Comparison of ENCODE assay signal across 25 cellular contexts in the genomic region with DNA sequence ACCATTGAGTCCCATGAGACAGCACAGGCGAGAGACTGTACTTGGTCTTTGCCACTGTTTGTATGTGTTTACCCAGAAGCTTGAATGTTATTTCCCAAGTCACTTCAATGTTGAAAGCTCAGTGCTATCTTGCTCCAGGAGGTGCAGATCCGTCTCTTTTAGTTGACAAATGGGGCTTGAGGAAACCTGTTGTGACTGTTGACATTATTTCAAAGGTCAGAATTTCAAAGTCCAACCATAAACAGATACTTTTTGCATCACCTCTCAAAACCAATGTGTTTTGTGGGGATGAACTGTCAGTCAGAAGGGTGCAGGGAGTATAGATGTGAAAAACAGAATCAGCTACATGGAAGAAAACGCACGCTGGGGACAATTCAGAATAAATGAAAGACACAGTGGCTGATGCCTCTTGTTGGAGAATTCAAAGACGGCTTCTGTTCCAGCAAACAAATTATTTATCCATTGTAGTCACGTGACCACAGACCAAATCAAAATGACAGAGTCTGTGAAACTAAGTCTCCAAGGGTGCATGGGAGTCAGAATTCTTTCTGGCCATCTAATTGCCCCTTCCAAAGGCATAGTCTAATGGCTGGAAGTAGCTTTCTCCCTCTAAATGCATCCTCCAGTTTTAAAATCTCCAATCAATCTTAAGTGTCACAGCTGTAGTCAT.
A peak's percentile ranks its signal among the peaks of the same experiment; 100 is the strongest.
DNase-seq lines count a peak whose midpoint lies in the region; ATAC-seq, FAIRE-seq and TF ChIP-seq lines count a peak whose summit lies in the region.
"Had no signal": no experiment of that assay in that cellular context is flagged by ENCODE, and none has a peak within 500 bp of the region (broad histone marks: within the 10 kb centered on the region; RNA-seq: fewer than 3 reads in every experiment).

No MANE protein-coding gene starts in this region.

- no peak overlapping the region for H3K56ac ChIP-seq in H9 (ENCODE audit: insufficient read length, low read depth, low read length)

- peak; percentile 43 for FAIRE-seq in HepG2 (lab: Jason Lieb, UNC)
- FAIRE-seq in K562 (lab: Jason Lieb, UNC), result no peak
- FAIRE-seq in small intestine (lab: Jason Lieb, UNC), result no peak
- FAIRE-seq: A204.1, GM12891, GM18507, GM19239 had no signal

- no peak overlapping the region for H2BK20ac ChIP-seq in H9 (ENCODE audit: low read depth, low read length, poor library complexity, severe bottlenecking)

- WGBS in HepG2 (ENCODE audit: low lambda C conversion rate), result 25% methylated on average over 6 of the region's 6 CpGs
- 75% methylated on average over 5 of the region's 6 CpGs for WGBS in right lobe of liver (ENCODE audit: insufficient coverage, low coverage, low lambda C conversion rate, missing lambda C conversion rate)
- 0% methylated on average over 6 of the region's 6 CpGs for WGBS in K562 (ENCODE audit: insufficient coverage, low coverage, missing lambda C conversion rate)
- 79 to 94% (median 83%) methylated on average over 6 of the region's 6 CpGs for WGBS in psoas muscle, 3 donors
- 68 to 81% (median 76%) methylated on average over 6 of the region's 6 CpGs for WGBS in small intestine, 3 donors
- no CpG with 5 or more reads among the region's 6 CpGs for WGBS in H9 (ENCODE audit: extremely low coverage, insufficient read length, low lambda C conversion rate)

- 0 out of 4 replicates have a peak, but pooled peaks of 1 of the 2 experiments have one; percentile 18 for TF ChIP-seq EP300 in HepG2 (IDR thresholded peaks at IDR 0.05; ENCODE audit: low read depth in 2 of 2, low read length in 2 of 2)
- TF ChIP-seq EP300 in HepG2 (CRISPR knock-in tag; IDR thresholded peaks at IDR 0.05; ENCODE audit: borderline replicate concordance), result no peak
- TF ChIP-seq EP300 in K562 (IDR thresholded peaks at IDR 0.05; ENCODE audit: low read length), result no peak

- H3K18ac ChIP-seq in H9 (ENCODE audit: insufficient read length, low read depth, low read length), result no peak overlapping the region

- no peak overlapping the region for H3K4ac ChIP-seq in H9 (ENCODE audit: low read depth, low read length)

- H3K9ac ChIP-seq in HepG2 (ENCODE audit: insufficient read depth, low read depth, low read length), result no peak overlapping the region
- no peak overlapping the region for H3K9ac ChIP-seq in K562 (ENCODE audit: insufficient read depth in 1 of 2, low read depth in 2 of 2, low read length in 2 of 2)
- no peak overlapping the region for H3K9ac ChIP-seq in H9 (ENCODE audit: extremely low read depth, insufficient read length, low read length)
- H3K9ac ChIP-seq: BLaER1 had no signal

- no peaks in the 10 kb centered on the region for H3K36me3 ChIP-seq in HepG2 (replicated peaks in 1 of 2; ENCODE audit: control insufficient read depth in 1 of 2, insufficient read depth in 2 of 2, low read length in 2 of 2)
- no peaks in the 10 kb centered on the region for H3K36me3 ChIP-seq in right lobe of liver
- no peaks in the 10 kb centered on the region for H3K36me3 ChIP-seq in K562 (ENCODE audit: control insufficient read depth, insufficient read depth, low read length)
- H3K36me3 ChIP-seq in psoas muscle (ENCODE audit: insufficient read depth in 1 of 2, low read depth in 1 of 2), result no peaks in the 10 kb centered on the region
- no peaks in the 10 kb centered on the region for H3K36me3 ChIP-seq in small intestine (ENCODE audit: control insufficient read depth in 2 of 2, insufficient read depth in 2 of 2, low read length in 2 of 2)
- H3K36me3 ChIP-seq: BLaER1 had no signal

- H3K27ac ChIP-seq in HepG2 (ENCODE audit: extremely low read length, insufficient read depth, low read length), result no peak overlapping the region
- H3K27ac ChIP-seq in right lobe of liver, result no peak overlapping the region
- H3K27ac ChIP-seq in K562 (ENCODE audit: extremely low read depth, low read depth, low read length), result no peak overlapping the region
- H3K27ac ChIP-seq in psoas muscle, result peak overlapping the region; percentile 89
- H3K27ac ChIP-seq in small intestine (ENCODE audit: low read depth in 1 of 2, low read length in 1 of 2), result no peak overlapping the region
- no peak overlapping the region for H3K27ac ChIP-seq in H9 (ENCODE audit: insufficient read length, low read depth, low read length)
- H3K27ac ChIP-seq: 22Rv1, BLaER1, C4-2B had no signal

- no peak overlapping the region for H2BK15ac ChIP-seq in H9 (ENCODE audit: low read depth, low read length)

- H3K23me2 ChIP-seq in H9 (ENCODE audit: insufficient read length, low read depth, low read length, poor library complexity, severe bottlenecking), result no peaks in the 10 kb centered on the region

- no peak overlapping the region for H3K4me3 Mint-ChIP-seq in H9
- H3K4me3 Mint-ChIP-seq: B cell; CD4-positive, CD25-positive, alpha-beta regulatory T cell; CD8-positive, alpha-beta T cell had no signal

- no peak overlapping the region for H3K27ac Mint-ChIP-seq in H9
- H3K27ac Mint-ChIP-seq: B cell; CD4-positive, CD25-positive, alpha-beta regulatory T cell; CD8-positive, alpha-beta T cell had no signal

- peaks cover 32 to 34% of the 10 kb centered on the region in 2 experiments for H3K4me1 Mint-ChIP-seq in H9
- H3K4me1 Mint-ChIP-seq: B cell; CD4-positive, CD25-positive, alpha-beta regulatory T cell had no signal

- TF ChIP-seq POLR2A in HepG2 (IDR thresholded peaks at IDR 0.05; ENCODE audit: insufficient read depth in 1 of 2, low read depth in 2 of 2, low read length in 2 of 2) (no peak), right lobe of liver (IDR thresholded peaks at IDR 0.05) (no peak), K562 (conservative IDR thresholded peaks at IDR 0.05) (no peak)

- H3K4me3 ChIP-seq in HepG2 (replicated peaks in 1 of 3; ENCODE audit: insufficient read depth in 1 of 3, low read depth in 2 of 3, low read length in 3 of 3), result no peak overlapping the region
- H3K4me3 ChIP-seq in right lobe of liver, result no peak overlapping the region
- no peak overlapping the region for H3K4me3 ChIP-seq in K562
- H3K4me3 ChIP-seq in psoas muscle, result no peak overlapping the region
- H3K4me3 ChIP-seq in small intestine (ENCODE audit: low read depth in 1 of 2, low read length in 2 of 2), result no peak overlapping the region
- H3K4me3 ChIP-seq: BLaER1 had no signal

- no peak for TF ChIP-seq RAD21 in HepG2 (CRISPR knock-in tag; IDR thresholded peaks at IDR 0.05)
- no peak for TF ChIP-seq RAD21 in K562 (CRISPR knock-in tag; conservative IDR thresholded peaks at IDR 0.05 in 1 of 2, IDR thresholded peaks at IDR 0.05 in 1 of 2)

- H3K9me1 ChIP-seq in K562 (ENCODE audit: control insufficient read depth, insufficient read depth, low read length), result no peaks in the 10 kb centered on the region

- H3K79me2 ChIP-seq in HepG2 (ENCODE audit: insufficient read depth, low read length) (no peaks in the 10 kb centered on the region), K562 (ENCODE audit: control insufficient read depth, insufficient read depth, low read length) (no peaks in the 10 kb centered on the region), H9 (ENCODE audit: insufficient read depth, low read length) (no peaks in the 10 kb centered on the region)

- no peak overlapping the region for H3T11ph ChIP-seq in H9 (ENCODE audit: low read length)

- no peak overlapping the region for H2BK5ac ChIP-seq in H9 (ENCODE audit: insufficient read length, low read length)

- no peak overlapping the region for H4K8ac ChIP-seq in H9 (replicated peaks; ENCODE audit: insufficient read length, low read depth, low read length)

- H3K9me3 ChIP-seq in HepG2 (ENCODE audit: low read length), result no peaks in the 10 kb centered on the region
- no peaks in the 10 kb centered on the region for H3K9me3 ChIP-seq in right lobe of liver
- no peaks in the 10 kb centered on the region for H3K9me3 ChIP-seq in K562 (replicated peaks; ENCODE audit: control insufficient read depth, insufficient read depth, low read depth, low read length)
- H3K9me3 ChIP-seq in psoas muscle, result no peaks in the 10 kb centered on the region
- H3K9me3 ChIP-seq in small intestine (ENCODE audit: control insufficient read depth, low read depth), result no peaks in the 10 kb centered on the region
- no peaks in the 10 kb centered on the region for H3K9me3 ChIP-seq in H9 (ENCODE audit: control insufficient read depth, low read depth, low read length)
- H3K9me3 ChIP-seq: BLaER1, Caco-2 had no signal

- H3K4me1 ChIP-seq in HepG2 (ENCODE audit: insufficient read depth, low read length) (peaks cover 22% of the 10 kb centered on the region), right lobe of liver (no peaks in the 10 kb centered on the region), K562 (replicated peaks in 1 of 2; ENCODE audit: control insufficient read depth in 2 of 2, insufficient read depth in 2 of 2, low read length in 2 of 2) (no peaks in the 10 kb centered on the region), psoas muscle (peaks cover 9% of the 10 kb centered on the region), small intestine (ENCODE audit: control insufficient read depth in 2 of 2, insufficient read depth in 1 of 2, low read depth in 1 of 2, low read length in 1 of 2) (no peaks in the 10 kb centered on the region), H9 (ENCODE audit: insufficient read depth, low read length) (peaks cover 14% of the 10 kb centered on the region; the same call in 1 of the 2 replicates)

- no peak overlapping the region for H3K4me2 ChIP-seq in HepG2 (ENCODE audit: low read depth, low read length)
- H3K4me2 ChIP-seq in K562 (ENCODE audit: insufficient read depth, low read length), result no peak overlapping the region
- no peak overlapping the region for H3K4me2 ChIP-seq in H9 (ENCODE audit: insufficient read depth, insufficient read length, low read length)
- H3K4me2 ChIP-seq: BLaER1 had no signal

- H2AK5ac ChIP-seq in H9 (ENCODE audit: insufficient read length, low read length), result no peak overlapping the region

- no peak overlapping the region for H3K14ac ChIP-seq in H9 (ENCODE audit: insufficient read depth, low read length)

- H4K5ac ChIP-seq in H9 (ENCODE audit: insufficient read length, low read depth, low read length), result no peak overlapping the region

- H2AFZ ChIP-seq in HepG2 (ENCODE audit: low read length) (no peak overlapping the region), K562 (ENCODE audit: low read depth, low read length) (no peak overlapping the region), H9 (ENCODE audit: low read length) (no peak overlapping the region)

- no peak overlapping the region for H3K23ac ChIP-seq in H9 (ENCODE audit: insufficient read length, low read depth, low read length)

- no peak overlapping the region for H2BK12ac ChIP-seq in H9 (ENCODE audit: insufficient read length, low read depth, low read length)

- no peak overlapping the region for H2BK120ac ChIP-seq in H9 (ENCODE audit: low read depth, low read length, poor library complexity, severe bottlenecking)

- peaks cover 1 to 24% of the 10 kb centered on the region in 2 experiments; a peak in 4 of 5 replicates for H3K27me3 ChIP-seq in HepG2 (ENCODE audit: control insufficient read depth in 1 of 2, insufficient read depth in 2 of 2, low read length in 2 of 2)
- H3K27me3 ChIP-seq in right lobe of liver, result no peaks in the 10 kb centered on the region
- H3K27me3 ChIP-seq in K562 (ENCODE audit: control insufficient read depth in 2 of 2, insufficient read depth in 2 of 2, low read length in 2 of 2), result peaks cover 42 to 49% of the 10 kb centered on the region in 2 experiments
- H3K27me3 ChIP-seq in psoas muscle (ENCODE audit: insufficient read depth in 3 of 3, low read length in 2 of 3), result no peaks in the 10 kb centered on the region
- no peaks in the 10 kb centered on the region for H3K27me3 ChIP-seq in small intestine (ENCODE audit: control insufficient read depth in 2 of 2, insufficient read depth in 2 of 2, low read length in 2 of 2)
- H3K27me3 ChIP-seq in H9 (ENCODE audit: insufficient read depth, low read length), result no peaks in the 10 kb centered on the region; the same call in 1 of the 2 replicates
- H3K27me3 ChIP-seq: BLaER1 had no signal

- no peak for DNase-seq in HepG2 (ENCODE audit: low spot score)
- DNase-seq in right lobe of liver, result no peak
- no peak for DNase-seq in K562 (ENCODE audit: extremely low read depth in 1 of 4, low spot score in 3 of 4)
- no peak for DNase-seq in psoas muscle
- peak; percentile 9 for DNase-seq in small intestine
- DNase-seq in H9, result no peak
- no peak for DNase-seq in NCI-H524 treated with DMSO at 0.1 percent for 48 hours (lab: John Stamatoyannopoulos, UW)
- DNase-seq: CD4-positive, CD25-positive, alpha-beta regulatory T cell; CD8-positive, alpha-beta T cell; DMS 273 treated with DMSO at 0.1 percent for 48 hours; DMS79; EL; GDM1; GOT3 had no signal

- peaks cover 10 to 12% of the 10 kb centered on the region in 2 experiments for H3K9me3 Mint-ChIP-seq in H9
- H3K9me3 Mint-ChIP-seq: CD8-positive, alpha-beta T cell had no signal

- intact Hi-C loops in HepG2 (cut with micrococcal nuclease; ENCODE audit: unreplicated experiment), result no loop called here
- intact Hi-C loops in right lobe of liver (cut with DNase I), result no loop called here
- intact Hi-C loops in K562 (cut with micrococcal nuclease), result no loop called here
- intact Hi-C loops in psoas muscle (cut with DNase I), result no loop called here

- H4K91ac ChIP-seq in H9 (ENCODE audit: insufficient read length, low read depth, low read length), result no peak overlapping the region

- BruUV-seq in HepG2 (replicated peaks; lab: Mats Ljungman, UMichigan) (no TSS peak), K562 (replicated peaks; lab: Mats Ljungman, UMichigan) (no TSS peak)

- no peaks in the 10 kb centered on the region for H3K79me1 ChIP-seq in H9 (ENCODE audit: insufficient read depth, low read depth, low read length, poor library complexity, severe bottlenecking)

- H4K20me1 ChIP-seq in HepG2 (ENCODE audit: insufficient read depth, low read length) (no peaks in the 10 kb centered on the region), K562 (replicated peaks; ENCODE audit: control insufficient read depth, insufficient read depth, low read length) (no peaks in the 10 kb centered on the region), H9 (ENCODE audit: control insufficient read depth, insufficient read depth, insufficient read length) (no peaks in the 10 kb centered on the region)
- H4K20me1 ChIP-seq: BLaER1 had no signal

- in situ Hi-C loops in HepG2 (cut with HindIII; ENCODE audit: extremely low pct_ligation_motif_present, low pct_unique_long_range_greater_than_20kb) (no loop called here), K562 (cut with MboI) (no loop called here)

- TF ChIP-seq CTCF in HepG2 (CRISPR knock-in tag; IDR thresholded peaks at IDR 0.05) (no peak), right lobe of liver (IDR thresholded peaks at IDR 0.05) (no peak), K562 (IDR thresholded peaks at IDR 0.05 in 2 of 3, conservative IDR thresholded peaks at IDR 0.05 in 1 of 3; ENCODE audit: insufficient read depth in 2 of 3, low read depth in 1 of 3, low read length in 3 of 3) (no peak), psoas muscle (IDR thresholded peaks at IDR 0.05) (no peak), H9 (conservative IDR thresholded peaks at IDR 0.05) (no peak)

- CTCF ChIA-PET in HepG2 (lab: Yijun Ruan, JAX; ENCODE audit: low intra/inter-chr PET ratio, low total read pairs) (no interaction called here), K562 (lab: Yijun Ruan, JAX; ENCODE audit: low intra/inter-chr PET ratio) (no interaction called here)

- H3K36me3 Mint-ChIP-seq in H9 (ENCODE audit: insufficient read depth in 1 of 3, low read depth in 3 of 3), result peaks cover 7 to 11% (median 7%) of the 10 kb centered on the region in 3 experiments; a peak in 5 of 7 replicates
- H3K36me3 Mint-ChIP-seq: CD4-positive, CD25-positive, alpha-beta regulatory T cell; CD8-positive, alpha-beta T cell had no signal

- H3K27me3 Mint-ChIP-seq in H9 (ENCODE audit: low read depth), result no peaks in the 10 kb centered on the region
- H3K27me3 Mint-ChIP-seq: CD4-positive, CD25-positive, alpha-beta regulatory T cell had no signal

- POLR2A ChIA-PET in HepG2 (lab: Yijun Ruan, JAX), result no interaction called here
- POLR2A ChIA-PET in K562 (lab: Yijun Ruan, JAX), result interaction anchor here (0.6 to 0.7 kb wide), 2 partner anchors 401 to 1065 kb away, joined by 3 read pairs; a partner anchor contains a TSS

- ATAC-seq in HepG2, result peak; percentile 68
- no peak for ATAC-seq in right lobe of liver
- no peak for ATAC-seq in K562
- peak in 1 of 4 donors; percentile 2 for ATAC-seq in psoas muscle
- ATAC-seq in HG03175 (IDR thresholded peaks at IDR 0.05; ENCODE audit: unreplicated experiment), result no peak
- ATAC-seq: CD8-positive, alpha-beta T cell; HCT116 had no signal
